In genomic region chr1:221543529-221544120, GRCh38 we compare ENCODE assay signal across 8 cellular contexts.
DNase-seq lines count a peak whose midpoint lies in the region; ATAC-seq and TF ChIP-seq lines count a peak whose summit lies in the region.

No MANE protein-coding gene starts in this region.

- TF ChIP-seq CTCF in GM10266 (IDR thresholded peaks at IDR 0.05; ENCODE audit: control insufficient read depth, insufficient read depth, low read depth, missing control alignments), result peak; percentile 46

- ATAC-seq in GM18505 (IDR thresholded peaks at IDR 0.05; ENCODE audit: unreplicated experiment), result no peak

- no peak for TF ChIP-seq POLR2A in GM18505 (IDR thresholded peaks at IDR 0.05; ENCODE audit: borderline replicate concordance, extremely low read depth, insufficient read depth, insufficient read length)

- no peak overlapping the region for H3K18ac ChIP-seq in trophoblast cell (ENCODE audit: low read length)

- H3K36me3 ChIP-seq in trophoblast cell (ENCODE audit: control insufficient read depth in 1 of 2, insufficient read depth in 2 of 2, low read length in 2 of 2), result no peaks in the 10 kb centered on the region

- DNase-seq in GM10266 (ENCODE audit: extremely low spot score), result peak; percentile 13
- DNase-seq in NCI-H1694 treated with DMSO at 0.1 percent for 48 hours (lab: John Stamatoyannopoulos, UW), result peak; percentile 17
- peak; percentile 60 for DNase-seq in epidermal melanocyte (ENCODE audit: insufficient read length, low spot score)
- peak in 1 of 2 donors; percentile 37 for DNase-seq in trophoblast cell
- DNase-seq in SW480 (ENCODE audit: low spot score), result no peak
- DNase-seq in HK-2 (ENCODE audit: unreplicated experiment), result no peak
- no peak for DNase-seq in activated CD4-positive, CD25-positive, alpha-beta regulatory T cell (lab: John Stamatoyannopoulos, UW)

- peaks cover 0 to 3% of the 10 kb centered on the region in 2 experiments for H3K4me1 ChIP-seq in trophoblast cell (ENCODE audit: control insufficient read depth in 1 of 2, insufficient read depth in 2 of 2, low read length in 2 of 2)

- no peak overlapping the region for H3K4ac ChIP-seq in trophoblast cell (ENCODE audit: low read depth, low read length)

- H3K9me3 ChIP-seq in trophoblast cell (ENCODE audit: insufficient read depth, low read depth, low read length), result no peaks in the 10 kb centered on the region

- H4K12ac ChIP-seq in trophoblast cell (ENCODE audit: low read depth, low read length), result no peak overlapping the region

- no CpG with 5 or more reads among the region's 4 CpGs for WGBS in trophoblast cell (ENCODE audit: extremely low coverage, insufficient coverage, insufficient read length)

- H3K79me1 ChIP-seq in trophoblast cell (ENCODE audit: low read length), result no peaks in the 10 kb centered on the region

- no peak overlapping the region for H2BK120ac ChIP-seq in trophoblast cell (ENCODE audit: insufficient read depth, low read length, poor library complexity)

- no peak overlapping the region for H2AK5ac ChIP-seq in trophoblast cell (ENCODE audit: low read length)

- peak overlapping the region; percentile 58 for H4K8ac ChIP-seq in trophoblast cell (ENCODE audit: low read depth, low read length)

- no peak overlapping the region for H4K91ac ChIP-seq in trophoblast cell (ENCODE audit: low read depth, low read length)

- no peaks in the 10 kb centered on the region for H3K79me2 ChIP-seq in trophoblast cell (ENCODE audit: control insufficient read depth, insufficient read depth, low read length, poor library complexity)

- H2BK5ac ChIP-seq in trophoblast cell (ENCODE audit: low read depth, low read length, poor library complexity), result no peak overlapping the region

- H3K4me3 ChIP-seq in trophoblast cell (ENCODE audit: low read depth, low read length), result no peak overlapping the region

- H3K27me3 ChIP-seq in trophoblast cell (ENCODE audit: insufficient read depth, low read length), result no peaks in the 10 kb centered on the region

- no peak overlapping the region for H3K23ac ChIP-seq in trophoblast cell (ENCODE audit: low read length)

- H3K9ac ChIP-seq in trophoblast cell (ENCODE audit: low read length), result no peak overlapping the region

- H3K4me2 ChIP-seq in trophoblast cell (ENCODE audit: low read length), result no peak overlapping the region

- no peak overlapping the region for H3K27ac ChIP-seq in trophoblast cell (ENCODE audit: low read depth, low read length)

- no peak overlapping the region for H3K14ac ChIP-seq in trophoblast cell (ENCODE audit: low read length)

- no peak overlapping the region for H2BK12ac ChIP-seq in trophoblast cell (ENCODE audit: low read length)

- peak overlapping the region; percentile 35 for H2AFZ ChIP-seq in trophoblast cell (ENCODE audit: insufficient read depth, low read length, poor library complexity)

Comparison
In these comparisons a context has a peak if more than half of its experiments do, and no peak if none do; other contexts are left out.
1. DNase-seq: peak in GM10266 (single experiment), NCI-H1694 treated with DMSO at 0.1 percent for 48 hours (single experiment) and epidermal melanocyte (single experiment); none in SW480 (single experiment), HK-2 (single experiment) and activated CD4-positive, CD25-positive, alpha-beta regulatory T cell (0 of 4).